Comparison of ENCODE assay signal across 31 cellular contexts in the genomic region with DNA sequence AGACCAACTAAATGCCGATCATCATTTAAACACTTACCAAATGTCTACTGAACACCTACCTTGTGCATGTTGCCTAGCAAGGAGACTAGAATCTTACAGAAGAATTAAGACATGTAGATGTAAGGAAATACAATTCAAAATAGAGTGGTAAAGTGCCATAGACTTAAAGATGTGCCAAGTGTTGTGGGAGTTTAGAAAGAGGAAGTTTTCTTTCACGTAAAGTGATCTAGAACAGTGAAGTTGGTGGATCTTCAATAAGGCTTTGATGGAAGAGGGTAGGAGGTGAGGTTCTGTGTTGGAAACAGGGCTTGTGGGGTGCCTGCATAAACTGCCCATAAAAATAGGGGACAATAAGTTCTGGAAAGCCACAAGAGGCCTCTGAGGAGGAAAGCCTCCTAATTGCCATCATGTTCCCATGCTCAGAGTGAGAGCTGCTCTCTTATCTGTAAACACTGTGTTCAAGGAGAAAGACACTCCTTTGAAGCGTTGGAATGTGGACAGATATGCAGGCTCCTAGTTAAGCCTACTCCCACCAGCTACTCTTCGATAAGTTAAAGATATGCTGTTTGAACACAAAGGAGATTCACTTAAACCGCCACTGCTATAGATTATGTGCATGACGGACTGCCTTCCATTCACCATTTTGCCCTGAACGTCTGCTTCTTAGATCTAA.
DNase-seq lines count a peak whose midpoint lies in the region; ATAC-seq, FAIRE-seq and TF ChIP-seq lines count a peak whose summit lies in the region.
"Had no signal": no experiment of that assay in that cellular context is flagged by ENCODE, and none has a peak within 500 bp of the region (broad histone marks: within the 10 kb centered on the region; RNA-seq: fewer than 3 reads in every experiment).

No MANE protein-coding gene starts in this region.

- FAIRE-seq in K562 (lab: Jason Lieb, UNC) = peak; percentile 85
- FAIRE-seq: GM12891 had no signal

- POLR2A ChIA-PET in K562 (lab: Yijun Ruan, JAX) = interaction anchor here (0.8 to 1.4 kb wide), 4 partner anchors 9 to 53 kb away, joined by 3 read pairs; no protein-coding TSS in a partner anchor

- H3K36me3 ChIP-seq in K562 (ENCODE audit: control insufficient read depth, insufficient read depth, low read length) = no peaks in the 10 kb centered on the region; the same call in 1 of the 3 replicates
- no peaks in the 10 kb centered on the region for H3K36me3 ChIP-seq in upper lobe of right lung
- H3K36me3 ChIP-seq: brain microvascular endothelial cell, Peyer's patch, SJSA1, vagina had no signal

- H3K27me3 ChIP-seq in K562 (ENCODE audit: control insufficient read depth in 2 of 2, insufficient read depth in 2 of 2, low read length in 2 of 2) (no peaks in the 10 kb centered on the region), upper lobe of right lung (no peaks in the 10 kb centered on the region)
- H3K27me3 ChIP-seq: brain microvascular endothelial cell, Peyer's patch, SJSA1, vagina had no signal

- no peaks in the 10 kb centered on the region for H4K20me1 ChIP-seq in K562 (replicated peaks; ENCODE audit: control insufficient read depth, insufficient read depth, low read length)

- H3K36me3 Mint-ChIP-seq in progenitor cell of endocrine pancreas (ENCODE audit: insufficient read depth) = peaks cover 8% of the 10 kb centered on the region

- no TSS peak for BruUV-seq in K562 (replicated peaks; lab: Mats Ljungman, UMichigan)

- H3K4me3 ChIP-seq in NB4 (ENCODE audit: low read depth, low read length) (no peak overlapping the region), K562 (no peak overlapping the region), upper lobe of right lung (no peak overlapping the region)
- H3K4me3 ChIP-seq: Peyer's patch, SJSA1, vagina had no signal

- WGBS in K562 (ENCODE audit: insufficient coverage, low coverage, missing lambda C conversion rate) = 5% methylated on average over 7 of the region's 7 CpGs

- peak; percentile 6 for DNase-seq in NOMO-1 treated with DMSO at 0.1 percent for 48 hours (lab: John Stamatoyannopoulos, UW; ENCODE audit: unreplicated experiment)
- no peak for DNase-seq in NOMO-1 treated with dmso at 0.1 percent for 144 hours (lab: John Stamatoyannopoulos, UW; ENCODE audit: unreplicated experiment)
- DNase-seq in NB4 (ENCODE audit: low read depth) = peak; percentile 14
- peak in 2 of 4 experiments; percentile 51 to 91 for DNase-seq in K562 (ENCODE audit: extremely low read depth in 1 of 4, low spot score in 3 of 4)
- no peak for DNase-seq in progenitor cell of endocrine pancreas (ENCODE audit: low spot score, unreplicated experiment)
- no peak for DNase-seq in central memory CD4-positive, alpha-beta T cell
- no peak for DNase-seq in amygdala (lab: John Stamatoyannopoulos, UW)
- no peak for DNase-seq in upper lobe of right lung
- DNase-seq: activated CD4-positive, alpha-beta T cell treated with anti-CD3 and anti-CD28 coated beads for 48 hours; activated naive CD4-positive, alpha-beta T cell; activated T-cell treated with anti-CD3 and anti-CD28 coated beads, Interleukin-2, amount 50 U/mL, for 72 hours; brain microvascular endothelial cell; CD4-positive, alpha-beta T cell; DMS 273 treated with DMSO at 0.1 percent for 48 hours; EL; glutamatergic neuron; Karpas-422; kidney glomerular epithelial cell; mammary epithelial cell; NCI-H1092; NCI-H187 treated with DMSO at 0.1 percent for 48 hours; NCI-H2171 treated with DMSO at 0.1 percent for 48 hours; NCI-H526; NK-92 treated with Interleukin-12 subunit alpha and Interleukin-12 subunit beta, amount 100 ng/mL, for 24 hours; Peyer's patch; stimulated activated naive CD4-positive, alpha-beta T cell treated with Interleukin-2 at 50 U/mL for 16 hours; T-helper 1 cell had no signal

- ATAC-seq in K562 (peak; percentile 78), upper lobe of right lung (no peak)
- ATAC-seq: activated T-cell treated with anti-CD3 and anti-CD28 coated beads, Interleukin-2, amount 50 U/mL, for 72 hours had no signal

- intact Hi-C loops in K562 (cut with micrococcal nuclease) (loop anchor here (5.0 kb wide), 1 partner anchor 60 kb away; no protein-coding TSS in a partner anchor), upper lobe of right lung (cut with DNase I) (no loop called here)

- TF ChIP-seq RAD21 in K562 (CRISPR knock-in tag; conservative IDR thresholded peaks at IDR 0.05 in 1 of 2, IDR thresholded peaks at IDR 0.05 in 1 of 2) = no peak; a peak in 1 of 4 replicates

- H3K9me3 Mint-ChIP-seq in progenitor cell of endocrine pancreas (ENCODE audit: low read depth) = peaks cover 3% of the 10 kb centered on the region

- H3K4me1 Mint-ChIP-seq in progenitor cell of endocrine pancreas (ENCODE audit: low read depth) = peaks cover 6% of the 10 kb centered on the region

- peak; percentile 83; the same call in 1 of the 2 replicates for TF ChIP-seq EP300 in K562 (IDR thresholded peaks at IDR 0.05; ENCODE audit: low read length)

- H3K27ac ChIP-seq in K562 (ENCODE audit: extremely low read depth, low read depth, low read length) = peak overlapping the region; percentile 87
- H3K27ac ChIP-seq in upper lobe of right lung = no peak overlapping the region
- H3K27ac ChIP-seq: 22Rv1, brain microvascular endothelial cell, Peyer's patch, SJSA1, vagina had no signal

- H3K4me1 ChIP-seq in K562 (replicated peaks in 1 of 2; ENCODE audit: control insufficient read depth in 2 of 2, insufficient read depth in 2 of 2, low read length in 2 of 2) (peaks cover 8 to 34% of the 10 kb centered on the region in 2 experiments), upper lobe of right lung (no peaks in the 10 kb centered on the region)
- H3K4me1 ChIP-seq: Peyer's patch, SJSA1, vagina had no signal

- H3K9me1 ChIP-seq in K562 (ENCODE audit: control insufficient read depth, insufficient read depth, low read length) = no peaks in the 10 kb centered on the region

- CTCF ChIA-PET in K562 (lab: Yijun Ruan, JAX; ENCODE audit: low intra/inter-chr PET ratio) = no interaction called here

- TF ChIP-seq POLR2A in NB4 (IDR thresholded peaks at IDR 0.05; ENCODE audit: extremely low read depth, insufficient read length) (no peak), K562 (conservative IDR thresholded peaks at IDR 0.05) (0 out of 2 replicates have a peak, but pooled peaks have one; percentile 16)

- H3K4me2 ChIP-seq in K562 (ENCODE audit: insufficient read depth, low read length) = peak overlapping the region; percentile 70

- no peaks in the 10 kb centered on the region for H3K27me3 Mint-ChIP-seq in progenitor cell of endocrine pancreas
- H3K27me3 Mint-ChIP-seq: CD4-positive, alpha-beta T cell had no signal

- H3K79me2 ChIP-seq in K562 (ENCODE audit: control insufficient read depth, insufficient read depth, low read length) = no peaks in the 10 kb centered on the region

- peak overlapping the region in 1 of 2 experiments; percentile 62; a peak in 2 of 4 replicates for H3K9ac ChIP-seq in K562 (ENCODE audit: insufficient read depth in 1 of 2, low read depth in 2 of 2, low read length in 2 of 2)

- peak overlapping the region; percentile 88 for H2AFZ ChIP-seq in K562 (ENCODE audit: low read depth, low read length)

- H3K27ac Mint-ChIP-seq in progenitor cell of endocrine pancreas = peak overlapping the region; percentile 63
- H3K27ac Mint-ChIP-seq: activated T-cell treated with anti-CD3 and anti-CD28 coated beads, Interleukin-2, amount 50 U/mL, for 72 hours; CD4-positive, alpha-beta T cell had no signal

- TF ChIP-seq CTCF in NB4 (IDR thresholded peaks at IDR 0.05; ENCODE audit: low read depth, low read length) = no peak
- no peak for TF ChIP-seq CTCF in K562 (IDR thresholded peaks at IDR 0.05 in 2 of 3, conservative IDR thresholded peaks at IDR 0.05 in 1 of 3; ENCODE audit: insufficient read depth in 2 of 3, low read depth in 1 of 3, low read length in 3 of 3)
- TF ChIP-seq CTCF in progenitor cell of endocrine pancreas (IDR thresholded peaks at IDR 0.05; ENCODE audit: unreplicated experiment) = no peak
- TF ChIP-seq CTCF in upper lobe of right lung (IDR thresholded peaks at IDR 0.05) = no peak

- H3K9me3 ChIP-seq in K562 (replicated peaks; ENCODE audit: control insufficient read depth, insufficient read depth, low read depth, low read length) (peaks cover 2% of the 10 kb centered on the region; the same call in 1 of the 2 replicates), upper lobe of right lung (no peaks in the 10 kb centered on the region)
- H3K9me3 ChIP-seq: Peyer's patch, SJSA1, vagina had no signal

- in situ Hi-C loops in K562 (cut with MboI) = no loop called here

- no peak overlapping the region for H3K4me3 Mint-ChIP-seq in progenitor cell of endocrine pancreas (ENCODE audit: low read depth)
- H3K4me3 Mint-ChIP-seq: activated T-cell treated with anti-CD3 and anti-CD28 coated beads, Interleukin-2, amount 50 U/mL, for 72 hours; CD4-positive, alpha-beta T cell had no signal

TF ChIP-seq in K562, 482 proteins besides CTCF, POLR2A, EP300 and RAD21 (continues in another document):
- TF ChIP-seq FOS (IDR thresholded peaks at IDR 0.05; ENCODE audit: extremely low read depth, insufficient read length) (no peak), TRIM24 (IDR thresholded peaks at IDR 0.05) (peak; percentile 59 to 82; a peak in 3 of 4 replicates), HMG20A (CRISPR knock-in tag; conservative IDR thresholded peaks at IDR 0.05) (no peak), RBM39 (optimal IDR thresholded peaks at IDR 0.05; ENCODE audit: low read depth, low read length) (no peak), ZNF121 (CRISPR knock-in tag; conservative IDR thresholded peaks at IDR 0.05) (no peak), ZFP1 (CRISPR knock-in tag; IDR thresholded peaks at IDR 0.05) (no peak), TCF7 (IDR thresholded peaks at IDR 0.05; ENCODE audit: borderline replicate concordance) (peak; percentile 97), CBFA2T2 (conservative IDR thresholded peaks at IDR 0.05) (peak; percentile 90), GTF2A2 (tag; IDR thresholded peaks at IDR 0.05) (no peak), ASH1L (IDR thresholded peaks at IDR 0.05; ENCODE audit: borderline replicate concordance, low read depth, partially characterized antibody) (no peak), HIVEP1 (CRISPR knock-in tag; IDR thresholded peaks at IDR 0.05) (no peak)
- TF ChIP-seq, protein P1, sequence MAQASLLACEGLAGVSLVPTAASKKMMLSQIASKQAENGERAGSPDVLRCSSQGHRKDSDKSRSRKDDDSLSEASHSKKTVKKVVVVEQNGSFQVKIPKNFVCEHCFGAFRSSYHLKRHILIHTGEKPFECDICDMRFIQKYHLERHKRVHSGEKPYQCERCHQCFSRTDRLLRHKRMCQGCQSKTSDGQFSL (CRISPR knock-in tag; IDR thresholded peaks at IDR 0.05) = no peak
- TF ChIP-seq, protein P1 (tag; IDR thresholded peaks at IDR 0.05) = no peak
- TF ChIP-seq, protein P2, sequence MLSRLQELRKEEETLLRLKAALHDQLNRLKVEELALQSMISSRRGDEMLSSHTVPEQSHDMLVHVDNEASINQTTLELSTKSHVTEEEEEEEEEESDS (CRISPR knock-in tag; IDR thresholded peaks at IDR 0.05) = no peak

Comparison
In these comparisons a context has a peak if more than half of its experiments do, and no peak if none do; other contexts are left out.
1. DNase-seq: peak in NOMO-1 treated with DMSO at 0.1 percent for 48 hours (single experiment) and NB4 (single experiment); none in NOMO-1 treated with dmso at 0.1 percent for 144 hours (single experiment), progenitor cell of endocrine pancreas (single experiment), central memory CD4-positive, alpha-beta T cell (single experiment), amygdala (0 of 56) and upper lobe of right lung (single experiment).